Comparison of ENCODE assay signal across 11 cellular contexts in genomic region chr2:68388772-68389171, GRCh38. TPM values are rescaled to one million over a fixed set of nuclear protein-coding genes. Genes with fewer than 3 reads are reported as not detected.
DNase-seq lines count a peak whose midpoint lies in the region; ATAC-seq, FAIRE-seq and TF ChIP-seq lines count a peak whose summit lies in the region.
"Had no signal": no experiment of that assay in that cellular context is flagged by ENCODE, and none has a peak within 500 bp of the region (broad histone marks: within the 10 kb centered on the region; RNA-seq: fewer than 3 reads in every experiment).

No MANE protein-coding gene starts in this region.

- H3K79me2 ChIP-seq in K562 (ENCODE audit: control insufficient read depth, insufficient read depth, low read length): no peaks in the 10 kb centered on the region

- intact Hi-C loops in K562 (cut with micrococcal nuclease): no loop called here
- intact Hi-C loops in left ventricle myocardium inferior (cut with micrococcal nuclease): no loop called here
- intact Hi-C loops in CD4-positive, alpha-beta T cell (cut with DNase I, micrococcal nuclease): no loop called here

- no peak for TF ChIP-seq RAD21 in K562 (CRISPR knock-in tag; conservative IDR thresholded peaks at IDR 0.05 in 1 of 2, IDR thresholded peaks at IDR 0.05 in 1 of 2)

- CTCF ChIA-PET in K562 (lab: Yijun Ruan, JAX; ENCODE audit: low intra/inter-chr PET ratio): no interaction called here
- CTCF ChIA-PET in CD4-positive, alpha-beta T cell (lab: Charles Lee): no interaction called here

- H3K4me1 ChIP-seq in BLaER1 (peaks cover 100% of the 10 kb centered on the region), K562 (replicated peaks in 1 of 2; ENCODE audit: control insufficient read depth in 2 of 2, insufficient read depth in 2 of 2, low read length in 2 of 2) (peaks cover 5 to 29% of the 10 kb centered on the region in 2 experiments; a peak in 4 of 5 replicates), left ventricle myocardium inferior (peaks cover 34% of the 10 kb centered on the region)

- H3K4me3 ChIP-seq in BLaER1 (peak overlapping the region; percentile 42), GM12864 (ENCODE audit: low read depth, low read length) (peak overlapping the region; percentile 23), K562 (no peak overlapping the region), left ventricle myocardium inferior (no peak overlapping the region)

- H3K27ac Mint-ChIP-seq in CD4-positive, alpha-beta T cell: no peak overlapping the region

- H3K9me3 Mint-ChIP-seq in CD4-positive, alpha-beta T cell: no peaks in the 10 kb centered on the region

- H3K9me3 ChIP-seq in BLaER1 (no peaks in the 10 kb centered on the region), K562 (replicated peaks; ENCODE audit: control insufficient read depth, insufficient read depth, low read depth, low read length) (no peaks in the 10 kb centered on the region), left ventricle myocardium inferior (replicated peaks) (no peaks in the 10 kb centered on the region)
- H3K9me3 ChIP-seq in CD4-positive, alpha-beta T cell (ENCODE audit: control insufficient read depth, low read length): no peaks in the 10 kb centered on the region

- peaks cover 22% of the 10 kb centered on the region for H3K4me1 Mint-ChIP-seq in CD4-positive, alpha-beta T cell (ENCODE audit: low read depth)

- H3K4me2 ChIP-seq in BLaER1 (peak overlapping the region; percentile 76), K562 (ENCODE audit: insufficient read depth, low read length) (no peak overlapping the region)

- DNase-seq in GM12864 (ENCODE audit: low read depth) (no peak), K562 (ENCODE audit: extremely low read depth in 1 of 4, low spot score in 3 of 4) (no peak), left ventricle myocardium inferior (no peak), SHP77 treated with DMSO at 0.1 percent for 48 hours (lab: John Stamatoyannopoulos, UW) (no peak), GOT3 (lab: John Stamatoyannopoulos, UW) (no peak)
- DNase-seq in CD4-positive, alpha-beta T cell: no peak
- DNase-seq: activated gamma-delta T cell, NCI-H226 had no signal

- 22% methylated on average over 1 of the region's 1 CpG for WGBS in K562 (ENCODE audit: insufficient coverage, low coverage, missing lambda C conversion rate)

- H3K36me3 Mint-ChIP-seq in CD4-positive, alpha-beta T cell (ENCODE audit: low read depth): no peaks in the 10 kb centered on the region

- no peaks in the 10 kb centered on the region for H3K27me3 Mint-ChIP-seq in CD4-positive, alpha-beta T cell

- H3K27ac ChIP-seq in BLaER1 (peak overlapping the region; percentile 82), K562 (ENCODE audit: extremely low read depth, low read depth, low read length) (no peak overlapping the region), left ventricle myocardium inferior (replicated peaks) (no peak overlapping the region)
- H3K27ac ChIP-seq in CD4-positive, alpha-beta T cell (ENCODE audit: low read depth, low read length): no peak overlapping the region

- no peak overlapping the region for H2AFZ ChIP-seq in K562 (ENCODE audit: low read depth, low read length)

- H4K20me1 ChIP-seq in BLaER1 (no peaks in the 10 kb centered on the region), K562 (replicated peaks; ENCODE audit: control insufficient read depth, insufficient read depth, low read length) (no peaks in the 10 kb centered on the region)

- BruUV-seq in K562 (replicated peaks; lab: Mats Ljungman, UMichigan): no TSS peak

- FAIRE-seq in K562 (lab: Jason Lieb, UNC): no peak
- FAIRE-seq: TTC549 had no signal

- POLR2A ChIA-PET in K562 (lab: Yijun Ruan, JAX): no interaction called here
- POLR2A ChIA-PET in CD4-positive, alpha-beta T cell (lab: Charles Lee): no interaction called here

- no peak overlapping the region for H3K4me3 Mint-ChIP-seq in CD4-positive, alpha-beta T cell

- H3K9ac ChIP-seq in BLaER1: peak overlapping the region; percentile 58; the same call in 1 of the 2 replicates
- no peak overlapping the region for H3K9ac ChIP-seq in K562 (ENCODE audit: insufficient read depth in 1 of 2, low read depth in 2 of 2, low read length in 2 of 2)

- no peak for TF ChIP-seq EP300 in K562 (IDR thresholded peaks at IDR 0.05; ENCODE audit: low read length)

- TF ChIP-seq CTCF in GM12864 (IDR thresholded peaks at IDR 0.05; ENCODE audit: low read depth, low read length, missing control alignments) (no peak), K562 (IDR thresholded peaks at IDR 0.05 in 2 of 3, conservative IDR thresholded peaks at IDR 0.05 in 1 of 3; ENCODE audit: insufficient read depth in 2 of 3, low read depth in 1 of 3, low read length in 3 of 3) (no peak), left ventricle myocardium inferior (IDR thresholded peaks at IDR 0.05; ENCODE audit: borderline replicate concordance) (no peak)
- no peak for TF ChIP-seq CTCF in CD4-positive, alpha-beta T cell (IDR thresholded peaks at IDR 0.05)

- TF ChIP-seq POLR2A in K562 (conservative IDR thresholded peaks at IDR 0.05): no peak

- H3K36me3 ChIP-seq in BLaER1 (peaks cover 37% of the 10 kb centered on the region), K562 (ENCODE audit: control insufficient read depth, insufficient read depth, low read length) (no peaks in the 10 kb centered on the region), left ventricle myocardium inferior (no peaks in the 10 kb centered on the region)

- H3K9me1 ChIP-seq in K562 (ENCODE audit: control insufficient read depth, insufficient read depth, low read length): no peaks in the 10 kb centered on the region

- no peaks in the 10 kb centered on the region for H3K27me3 ChIP-seq in BLaER1
- H3K27me3 ChIP-seq in K562 (ENCODE audit: control insufficient read depth in 2 of 2, insufficient read depth in 2 of 2, low read length in 2 of 2): 0 out of 5 replicates have a peak, but pooled peaks cover 0 to 5% of the 10 kb centered on the region in 2 experiments
- H3K27me3 ChIP-seq in left ventricle myocardium inferior (ENCODE audit: low read depth): no peaks in the 10 kb centered on the region
- no peaks in the 10 kb centered on the region for H3K27me3 ChIP-seq in CD4-positive, alpha-beta T cell (ENCODE audit: control insufficient read depth, insufficient read depth, low read length)

- in situ Hi-C loops in K562 (cut with MboI): no loop called here

- ATAC-seq in HG03432 (IDR thresholded peaks at IDR 0.05; ENCODE audit: unreplicated experiment): peak; percentile 29
- no peak for ATAC-seq in K562
- no peak for ATAC-seq in CD4-positive, alpha-beta T cell (ENCODE audit: poor library complexity)

TF ChIP-seq in K562, 482 proteins besides CTCF, POLR2A, EP300 and RAD21:
- no peak for TF ChIP-seq EWSR1 (IDR thresholded peaks at IDR 0.05; ENCODE audit: borderline replicate concordance, low read depth, partially characterized antibody)
- TF ChIP-seq SPI1 (IDR thresholded peaks at IDR 0.05; ENCODE audit: borderline replicate concordance, low read depth, low read length): peak; percentile 41; the same call in 1 of the 2 replicates
TF ChIP-seq in K562: peak in this region for 1.

RNA-seq across cellular contexts. Expression of gene PLEK, which starts 23.7 kb away (rescaled TPM):
- total RNA-seq in K562 (2011; cell fraction: chromatin; rRNA removed; ENCODE audit: low replicate concordance): not detected in 2 replicates
- total RNA-seq in K562 (2011; cell fraction: nucleolus; rRNA removed): not detected in 2 replicates
- total RNA-seq in K562 (2011; cell fraction: nucleoplasm; rRNA removed): not detected in 2 replicates
- 0.12 and 0.27 TPM in 2 replicates for total RNA-seq in K562 (2014; rRNA removed)
- 0.22 and 0.36 TPM in 2 replicates for total RNA-seq in K562 (2014; rRNA removed; fragmentation: Illumina TruSeq; extraction: Trizol)
- total RNA-seq in K562 (2015; rRNA removed; fragmentation: Illumina TruSeq; extraction: Trizol): 1.2 and 1.3 TPM in 2 replicates
- total RNA-seq in K562 (2021): 0.33 and 0.56 TPM in 2 replicates
- 0.14 TPM in 1 of 2 replicates, not detected in the other for polyA plus RNA-seq in K562 (2011; rRNA removed)
- polyA plus RNA-seq in K562 (2011; cell fraction: cytosol; rRNA removed): 0.04 TPM in 2 replicates
- 0.14 TPM in 2 replicates for polyA plus RNA-seq in K562 (2011; cell fraction: nucleus; rRNA removed)
- polyA plus RNA-seq in K562 (2012): 0.46 and 3.3 TPM in 2 replicates
- 0.36 and 0.43 TPM in 2 replicates for polyA plus RNA-seq in K562 (2014; fragmentation: Illumina TruSeq; extraction: Trizol)
- under 1 TPM; 0.49 to 0.55 TPM for polyA plus RNA-seq in K562 (2014; fragmentation: Nextera tagmentation; extraction: Ambion mirVana)
- 0.11 and 0.66 TPM in 2 replicates for polyA plus RNA-seq in K562 (2014; rRNA removed)
- 0.06 and 0.07 TPM in 2 replicates for polyA minus RNA-seq in K562 (2011; rRNA and poly(A)+ RNA removed)
- polyA minus RNA-seq in K562 (2011; cell fraction: cytosol; rRNA and poly(A)+ RNA removed): not detected in 2 replicates
- not detected in 2 replicates for polyA minus RNA-seq in K562 (2011; cell fraction: nucleus; rRNA and poly(A)+ RNA removed)
- total RNA-seq in left ventricle myocardium inferior: 4.8 TPM
- 1 to 10 TPM; 5.3 to 6.3 TPM for total RNA-seq in CD4-positive, alpha-beta T cell

Comparison
In these comparisons a context has a peak if more than half of its experiments do, and no peak if none do; other contexts are left out.
1. H3K4me3 ChIP-seq: peak in BLaER1 (single experiment) and GM12864 (single experiment); none in K562 (single experiment) and left ventricle myocardium inferior (single experiment).